In genomic region chr16:28554634-28555423, GRCh38 we compare ENCODE assay signal across 9 cellular contexts. TPM values are rescaled to one million over a fixed set of nuclear protein-coding genes. Genes with fewer than 3 reads are reported as not detected.
A peak's percentile ranks its signal among the peaks of the same experiment; 100 is the strongest.
DNase-seq lines count a peak whose midpoint lies in the region; ATAC-seq and TF ChIP-seq lines count a peak whose summit lies in the region.
"Had no signal": no experiment of that assay in that cellular context is flagged by ENCODE, and none has a peak within 500 bp of the region (broad histone marks: within the 10 kb centered on the region; RNA-seq: fewer than 3 reads in every experiment).

No MANE protein-coding gene starts in this region.

- H3K27me3 ChIP-seq in OCI-LY3 (ENCODE audit: low read depth, low read length): no peaks in the 10 kb centered on the region
- no peaks in the 10 kb centered on the region for H3K27me3 ChIP-seq in adrenal gland

- peaks cover 25% of the 10 kb centered on the region for H3K36me3 ChIP-seq in OCI-LY3 (replicated peaks; ENCODE audit: low read depth, low read length)
- no peaks in the 10 kb centered on the region for H3K36me3 ChIP-seq in adrenal gland (replicated peaks in 1 of 2)
- H3K36me3 ChIP-seq in mucosa of descending colon (ENCODE audit: low read depth): no peaks in the 10 kb centered on the region

- H2AFZ ChIP-seq in OCI-LY3 (ENCODE audit: low read depth, low read length): 0 out of 2 replicates have a peak overlapping the region, but pooled peaks have one; percentile 25

- peak overlapping the region; percentile 74 for H3K4me2 ChIP-seq in OCI-LY3 (ENCODE audit: low read length)

- 85 to 87% (median 86%) methylated on average over 15 of the region's 15 CpGs for WGBS in adrenal gland, 4 donors

- no peak overlapping the region for H3K27ac ChIP-seq in OCI-LY3 (ENCODE audit: low read length)
- peak overlapping the region in 1 of 5 donors; percentile 98 for H3K27ac ChIP-seq in adrenal gland

- peak; percentile 9 for ATAC-seq in GM18517 (IDR thresholded peaks at IDR 0.05; ENCODE audit: unreplicated experiment)
- ATAC-seq in mucosa of descending colon: no peak

- H3K9ac ChIP-seq in OCI-LY3 (ENCODE audit: low read length): peak overlapping the region; percentile 42

- peak overlapping the region; percentile 74 for H3K4me3 ChIP-seq in OCI-LY3 (ENCODE audit: low read length)
- peak overlapping the region; percentile 59 for H3K4me3 ChIP-seq in epithelial cell of esophagus (ENCODE audit: low read length)
- peak overlapping the region; percentile 52 for H3K4me3 ChIP-seq in retinal pigment epithelial cell (ENCODE audit: low read length)
- peak overlapping the region in 2 of 4 donors; percentile 40 to 71 for H3K4me3 ChIP-seq in adrenal gland
- no peak overlapping the region for H3K4me3 ChIP-seq in mucosa of descending colon

- no peak for TF ChIP-seq POLR2A in adrenal gland (IDR thresholded peaks at IDR 0.05)

- no peak for TF ChIP-seq CTCF in OCI-LY3 (IDR thresholded peaks at IDR 0.05; ENCODE audit: low read depth, low read length)
- TF ChIP-seq CTCF in epithelial cell of esophagus (IDR thresholded peaks at IDR 0.05; ENCODE audit: insufficient read depth, low read depth, low read length, missing control alignments): no peak
- no peak for TF ChIP-seq CTCF in retinal pigment epithelial cell (conservative IDR thresholded peaks at IDR 0.05; ENCODE audit: low read depth, low read length)
- TF ChIP-seq CTCF in adrenal gland (IDR thresholded peaks at IDR 0.05): no peak
- TF ChIP-seq CTCF in mucosa of descending colon (IDR thresholded peaks at IDR 0.05): no peak

- peaks cover 21% of the 10 kb centered on the region for H3K79me2 ChIP-seq in OCI-LY3 (ENCODE audit: low read length)

- no peaks in the 10 kb centered on the region for H4K20me1 ChIP-seq in OCI-LY3 (ENCODE audit: insufficient read depth, low read length)

- peaks cover 28% of the 10 kb centered on the region for H3K4me1 ChIP-seq in OCI-LY3 (ENCODE audit: low read length)
- H3K4me1 ChIP-seq in adrenal gland (replicated peaks in 1 of 2): peaks cover 5 to 15% of the 10 kb centered on the region in 2 donors
- H3K4me1 ChIP-seq in mucosa of descending colon (ENCODE audit: low read depth): peaks cover 22% of the 10 kb centered on the region

- DNase-seq in epithelial cell of esophagus (ENCODE audit: low read depth): no peak
- DNase-seq in retinal pigment epithelial cell (ENCODE audit: low read depth): no peak
- DNase-seq in adrenal gland: no peak
- DNase-seq in NCI-H2196 treated with DMSO at 0.1 percent for 48 hours (lab: John Stamatoyannopoulos, UW; ENCODE audit: unreplicated experiment): no peak
- DNase-seq in mucosa of descending colon: no peak
- no peak for DNase-seq in NCI-H748 (lab: John Stamatoyannopoulos, UW; ENCODE audit: unreplicated experiment)

- H3K9me3 ChIP-seq in OCI-LY3 (ENCODE audit: insufficient read depth, low read length) (no peaks in the 10 kb centered on the region), adrenal gland (replicated peaks in 1 of 3) (no peaks in the 10 kb centered on the region), mucosa of descending colon (no peaks in the 10 kb centered on the region)

- intact Hi-C loops in adrenal gland (cut with DNase I): no loop called here
- intact Hi-C loops in mucosa of descending colon (cut with DNase I, micrococcal nuclease): no loop called here

RNA-seq across cellular contexts. Expression of gene SGF29, which starts 1.1 kb away (rescaled TPM):
- total RNA-seq in adrenal gland: 10 to 100 TPM; 24.1 to 64.1 (median 29.9) TPM
- polyA plus RNA-seq in adrenal gland: 100 to 1,000 TPM in 1 of 3 donors, 10 to 100 TPM in 2; 18.4 to 118 (median 81.1) TPM
- 10 to 100 TPM; 21.6 to 45.9 (median 25.9) TPM for total RNA-seq in mucosa of descending colon

RNA-seq across cellular contexts. Expression of gene NUPR1, which starts 16.1 kb away (rescaled TPM):
- total RNA-seq in adrenal gland: 100 to 1,000 TPM in 6 of 8 donors, 10 to 100 TPM in 2; 63.4 to 746 (median 226) TPM
- polyA plus RNA-seq in adrenal gland: 100 to 1,000 TPM; 123 to 317 (median 305) TPM
- total RNA-seq in mucosa of descending colon: 100 to 1,000 TPM in 2 of 3 donors, 10 to 100 TPM in 1; 51.7 to 145 (median 129) TPM

RNA-seq across cellular contexts. Expression of gene SULT1A2, which starts 42.0 kb away (rescaled TPM):
- total RNA-seq in adrenal gland (10 to 100 TPM in 1 of 8 donors, 1 to 10 TPM in 7; 1.6 to 22.5 (median 3.1) TPM), mucosa of descending colon (10 to 100 TPM; 17.2 to 46.8 (median 44.3) TPM)
- polyA plus RNA-seq in adrenal gland: 1 to 10 TPM in 2 of 3 donors, under 1 TPM in 1; 0.55 to 5.3 (median 2.1) TPM
- total RNA-seq: glomerular endothelial cell had no signal

RNA-seq across cellular contexts. Expression of gene IL27, which starts 48.2 kb away (rescaled TPM):
- total RNA-seq in adrenal gland (1 to 10 TPM in 1 of 8 donors, under 1 TPM in 2, not detected in 5; 0.29 to 1.7 (median 0.32) TPM), mucosa of descending colon (not detected)
- polyA plus RNA-seq in adrenal gland: 1 to 10 TPM in 1 of 3 donors, under 1 TPM in 1, not detected in 1; 0.17 to 2.1 TPM
- total RNA-seq: glomerular endothelial cell had no signal

RNA-seq across cellular contexts. Expression of gene SULT1A1, which starts 55.0 kb away (rescaled TPM):
- total RNA-seq in adrenal gland: 100 to 1,000 TPM in 6 of 8 donors, 10 to 100 TPM in 2; 76.8 to 367 (median 198) TPM
- 100 to 1,000 TPM in 1 of 3 donors, 10 to 100 TPM in 2; 47.2 to 162 (median 72.8) TPM for polyA plus RNA-seq in adrenal gland
- total RNA-seq in mucosa of descending colon: 100 to 1,000 TPM in 2 of 3 donors, 10 to 100 TPM in 1; 52.4 to 254 (median 138) TPM
